8 cellular contexts compared by ENCODE assay signal in genomic region chr16:28974007-28974436, GRCh38. TPM values are rescaled to one million over a fixed set of nuclear protein-coding genes. Genes with fewer than 3 reads are reported as not detected.
DNase-seq lines count a peak whose midpoint lies in the region; ATAC-seq and TF ChIP-seq lines count a peak whose summit lies in the region.

No MANE protein-coding gene starts in this region.

- H3K9ac ChIP-seq in smooth muscle cell (ENCODE audit: low read depth): peak overlapping the region; percentile 78

- H3K79me2 ChIP-seq in smooth muscle cell (ENCODE audit: low read depth): peaks cover 15% of the 10 kb centered on the region

- no peaks in the 10 kb centered on the region for H3K27me3 ChIP-seq in CD4-positive, CD25-positive, alpha-beta regulatory T cell (ENCODE audit: control insufficient read depth, insufficient read depth, low read length)
- H3K27me3 ChIP-seq in kidney epithelial cell (ENCODE audit: control insufficient read depth, insufficient read depth, low read length) (no peaks in the 10 kb centered on the region), smooth muscle cell (ENCODE audit: low read depth) (no peaks in the 10 kb centered on the region)

- H3K27me3 Mint-ChIP-seq in CD4-positive, CD25-positive, alpha-beta regulatory T cell: no peaks in the 10 kb centered on the region
- H3K27me3 Mint-ChIP-seq in IgD-negative memory B cell (no peaks in the 10 kb centered on the region), chondrocyte (ENCODE audit: low read depth) (no peaks in the 10 kb centered on the region)

- peaks cover 26% of the 10 kb centered on the region for H3K4me1 ChIP-seq in CD4-positive, CD25-positive, alpha-beta regulatory T cell (ENCODE audit: control insufficient read depth, insufficient read depth, low read length, poor library complexity, severe bottlenecking)
- H3K4me1 ChIP-seq in smooth muscle cell (ENCODE audit: low read depth): peaks cover 5% of the 10 kb centered on the region

- 3% methylated on average over 17 of the region's 17 CpGs for WGBS in smooth muscle cell (ENCODE audit: low lambda C conversion rate)

- peak overlapping the region; percentile 60 for H3K27ac ChIP-seq in CD4-positive, CD25-positive, alpha-beta regulatory T cell (ENCODE audit: insufficient read depth, low read length, poor library complexity, severe bottlenecking)
- peak overlapping the region; percentile 66 for H3K27ac ChIP-seq in smooth muscle cell (ENCODE audit: low read depth)

- H3K27ac Mint-ChIP-seq in CD4-positive, CD25-positive, alpha-beta regulatory T cell: peak overlapping the region; percentile 93 to 99 (median 98)
- H3K27ac Mint-ChIP-seq in IgD-negative memory B cell (peak overlapping the region; percentile 94 to 98 (median 97)), chondrocyte (ENCODE audit: unreplicated experiment) (peak overlapping the region; percentile 99)

- TF ChIP-seq CTCF in chondrocyte (IDR thresholded peaks at IDR 0.05) (peak; percentile 86), kidney epithelial cell (IDR thresholded peaks at IDR 0.05; ENCODE audit: insufficient read depth, low read length, poor library complexity, severe bottlenecking) (peak; percentile 90), smooth muscle cell (IDR thresholded peaks at IDR 0.05; ENCODE audit: borderline replicate concordance, insufficient read depth, poor library complexity, severe bottlenecking) (peak; percentile 54)

- no peaks in the 10 kb centered on the region for H3K9me3 ChIP-seq in CD4-positive, CD25-positive, alpha-beta regulatory T cell (ENCODE audit: control insufficient read depth in 2 of 2, low read length in 2 of 2)
- H3K9me3 ChIP-seq in smooth muscle cell (replicated peaks; ENCODE audit: low read depth): no peaks in the 10 kb centered on the region

- peaks cover 4% of the 10 kb centered on the region for H3F3A ChIP-seq in smooth muscle cell (ENCODE audit: low read depth)

- H3K4me2 ChIP-seq in smooth muscle cell: peak overlapping the region; percentile 88

- peak overlapping the region; percentile 87 for H3K4me3 ChIP-seq in CD4-positive, CD25-positive, alpha-beta regulatory T cell (ENCODE audit: low read depth, low read length)
- H3K4me3 ChIP-seq in kidney epithelial cell (ENCODE audit: low read depth, low read length) (peak overlapping the region; percentile 87), smooth muscle cell (peak overlapping the region; percentile 66)

- no peaks in the 10 kb centered on the region for H3K9me3 Mint-ChIP-seq in CD4-positive, CD25-positive, alpha-beta regulatory T cell
- H3K9me3 Mint-ChIP-seq in IgD-negative memory B cell: no peaks in the 10 kb centered on the region
- H3K9me3 Mint-ChIP-seq in chondrocyte (ENCODE audit: low read depth): no peaks in the 10 kb centered on the region

- ATAC-seq in CD4-positive, CD25-positive, alpha-beta regulatory T cell (ENCODE audit: low read depth in 2 of 2): peak in 1 of 2 donors; percentile 2
- ATAC-seq in GM19035 (IDR thresholded peaks at IDR 0.05; ENCODE audit: unreplicated experiment) (peak; percentile 18), GM19351 (IDR thresholded peaks at IDR 0.05; ENCODE audit: unreplicated experiment) (no peak)

- H4K20me1 ChIP-seq in smooth muscle cell (ENCODE audit: low read depth): no peaks in the 10 kb centered on the region

- DNase-seq in CD4-positive, CD25-positive, alpha-beta regulatory T cell: peak in 1 of 3 donors; percentile 34
- peak; percentile 57 to 76 for DNase-seq in SHP77 (lab: John Stamatoyannopoulos, UW)
- no peak for DNase-seq in chondrocyte (ENCODE audit: low spot score)
- no peak for DNase-seq in kidney epithelial cell (ENCODE audit: low read depth)
- DNase-seq in smooth muscle cell (lab: John Stamatoyannopoulos, UW; ENCODE audit: unreplicated experiment): peak; percentile 38

- peak overlapping the region; percentile 85 for H2AFZ ChIP-seq in smooth muscle cell (ENCODE audit: low read depth)

- H3K36me3 ChIP-seq in CD4-positive, CD25-positive, alpha-beta regulatory T cell (ENCODE audit: control insufficient read depth, insufficient read depth, low read length): peaks cover 8% of the 10 kb centered on the region
- no peaks in the 10 kb centered on the region for H3K36me3 ChIP-seq in kidney epithelial cell (ENCODE audit: control insufficient read depth, insufficient read depth, low read length)
- no peaks in the 10 kb centered on the region for H3K36me3 ChIP-seq in smooth muscle cell (ENCODE audit: low read depth)

- H3K36me3 Mint-ChIP-seq in CD4-positive, CD25-positive, alpha-beta regulatory T cell: peaks cover 8% of the 10 kb centered on the region
- H3K36me3 Mint-ChIP-seq in IgD-negative memory B cell: peaks cover 1% of the 10 kb centered on the region
- H3K36me3 Mint-ChIP-seq in chondrocyte (ENCODE audit: low read depth): peaks cover 9% of the 10 kb centered on the region

- H3K4me3 Mint-ChIP-seq in CD4-positive, CD25-positive, alpha-beta regulatory T cell: peak overlapping the region; percentile 96 to 99 (median 98)
- H3K4me3 Mint-ChIP-seq in IgD-negative memory B cell: peak overlapping the region; percentile 93 to 99 (median 96)
- peak overlapping the region; percentile 92 for H3K4me3 Mint-ChIP-seq in chondrocyte (ENCODE audit: unreplicated experiment)

- H3K4me1 Mint-ChIP-seq in CD4-positive, CD25-positive, alpha-beta regulatory T cell: peaks cover 12 to 45% (median 26%) of the 10 kb centered on the region in 4 donors
- H3K4me1 Mint-ChIP-seq in IgD-negative memory B cell (peaks cover 10 to 25% (median 19%) of the 10 kb centered on the region in 3 donors), chondrocyte (ENCODE audit: low read depth) (peaks cover 25% of the 10 kb centered on the region)

RNA-seq across cellular contexts. Expression of gene SPNS1, which starts 0.6 kb away (rescaled TPM):
- total RNA-seq in CD4-positive, CD25-positive, alpha-beta regulatory T cell: 24.5 TPM
- 10 to 100 TPM; 22.3 to 32.9 (median 25.2) TPM for polyA plus RNA-seq in CD4-positive, CD25-positive, alpha-beta regulatory T cell
- polyA plus RNA-seq in IgD-negative memory B cell (20.9 TPM), smooth muscle cell (109 and 113 TPM in 2 replicates)
- total RNA-seq in chondrocyte (60.8 to 73.4 TPM (median 71.1 TPM) in 3 replicates), kidney epithelial cell (77.2 and 115 TPM in 2 replicates), smooth muscle cell (28.6 and 29.8 TPM in 2 replicates)

RNA-seq across cellular contexts. Expression of gene LAT, which starts 10.8 kb away (rescaled TPM):
- total RNA-seq in CD4-positive, CD25-positive, alpha-beta regulatory T cell: 282 TPM
- polyA plus RNA-seq in CD4-positive, CD25-positive, alpha-beta regulatory T cell: 100 to 1,000 TPM; 287 to 429 (median 317) TPM
- polyA plus RNA-seq in IgD-negative memory B cell (8.3 TPM), smooth muscle cell (3.2 and 3.5 TPM in 2 replicates)
- total RNA-seq in chondrocyte (10.2 to 13.6 TPM (median 11.7 TPM) in 3 replicates), kidney epithelial cell (2.9 and 8.6 TPM in 2 replicates), smooth muscle cell (2.1 and 8.2 TPM in 2 replicates)

RNA-seq across cellular contexts. Expression of gene NFATC2IP, which starts 23.3 kb away (rescaled TPM):
- 96.2 TPM for total RNA-seq in CD4-positive, CD25-positive, alpha-beta regulatory T cell
- polyA plus RNA-seq in CD4-positive, CD25-positive, alpha-beta regulatory T cell: 10 to 100 TPM; 22.9 to 30.3 (median 24.9) TPM
- polyA plus RNA-seq in IgD-negative memory B cell: 29.6 TPM
- 23.0 to 24.3 TPM (median 23.8 TPM) in 3 replicates for total RNA-seq in chondrocyte
- 18.4 and 20.8 TPM in 2 replicates for total RNA-seq in kidney epithelial cell
- 9.7 and 19.0 TPM in 2 replicates for total RNA-seq in smooth muscle cell
- 13.1 and 15.2 TPM in 2 replicates for polyA plus RNA-seq in smooth muscle cell

RNA-seq across cellular contexts. Expression of gene CD19, which starts 42.3 kb away (rescaled TPM):
- total RNA-seq in CD4-positive, CD25-positive, alpha-beta regulatory T cell: 0.52 TPM
- 1 to 10 TPM in 1 of 4 donors, not detected in 3; 2.8 TPM for polyA plus RNA-seq in CD4-positive, CD25-positive, alpha-beta regulatory T cell
- polyA plus RNA-seq in IgD-negative memory B cell (185 TPM), smooth muscle cell (not detected in 2 replicates)
- total RNA-seq in chondrocyte (not detected in 3 replicates), kidney epithelial cell (0.14 TPM in 1 of 2 replicates, not detected in the other), smooth muscle cell (not detected in 2 replicates)

RNA-seq across cellular contexts. Expression of gene RABEP2, which starts 49.0 kb away (rescaled TPM):
- 28.2 TPM for total RNA-seq in CD4-positive, CD25-positive, alpha-beta regulatory T cell
- 1 to 10 TPM; 2.9 to 3.9 (median 3.4) TPM for polyA plus RNA-seq in CD4-positive, CD25-positive, alpha-beta regulatory T cell
- polyA plus RNA-seq in IgD-negative memory B cell (31.7 TPM), smooth muscle cell (14.5 and 14.7 TPM in 2 replicates)
- total RNA-seq in chondrocyte (20.1 to 24.6 TPM (median 22.4 TPM) in 3 replicates), kidney epithelial cell (38.3 and 44.6 TPM in 2 replicates), smooth muscle cell (9.2 and 16.6 TPM in 2 replicates)

Comparison
In these comparisons a context has a peak if more than half of its experiments do, and no peak if none do; other contexts are left out.
1. DNase-seq: peak in SHP77 (2 of 2) and smooth muscle cell (single experiment); none in chondrocyte (single experiment) and kidney epithelial cell (single experiment).
2. RNA of gene LAT, which starts 10.8 kb away (total RNA-seq): 282 TPM in CD4-positive, CD25-positive, alpha-beta regulatory T cell (single experiment); 10.2 to 13.6 TPM in chondrocyte, 2.1 to 8.2 TPM in smooth muscle cell and 2.9 to 8.6 TPM in kidney epithelial cell; every median in the first group is over 10 times any median in the second.
3. Peak in every context shown above with its lines, with median percentiles within 50 percentile points of each other: H3K4me3 ChIP-seq, H3K27ac Mint-ChIP-seq, H3K4me3 Mint-ChIP-seq and CTCF ChIP-seq.